Comparison of ENCODE assay signal across 16 cellular contexts in the genomic region with DNA sequence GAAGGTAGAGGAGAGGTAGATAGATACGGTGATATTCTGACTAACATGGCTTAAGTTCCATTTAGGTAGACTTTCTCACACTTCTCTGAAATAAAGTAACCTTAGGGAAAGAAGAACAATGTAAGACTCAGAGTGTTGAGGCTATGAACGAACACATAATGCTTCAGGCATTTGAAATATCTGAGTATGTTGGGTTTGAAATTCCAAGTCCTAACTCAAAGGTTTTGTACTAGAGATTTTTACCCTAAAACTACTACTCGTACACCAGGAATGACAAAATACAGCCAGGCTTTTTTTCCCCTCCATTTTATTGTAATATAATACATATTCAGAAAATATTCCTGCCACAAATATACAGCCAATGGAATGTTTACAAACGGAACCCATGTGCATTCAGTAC.
DNase-seq lines count a peak whose midpoint lies in the region; ATAC-seq and TF ChIP-seq lines count a peak whose summit lies in the region.
"Had no signal": no experiment of that assay in that cellular context is flagged by ENCODE, and none has a peak within 500 bp of the region (broad histone marks: within the 10 kb centered on the region; RNA-seq: fewer than 3 reads in every experiment).

No MANE protein-coding gene starts in this region.

- H3K4me3 ChIP-seq in skeletal muscle cell (ENCODE audit: low read depth, low read length) (no peak overlapping the region), uterus (no peak overlapping the region), stomach (no peak overlapping the region)
- H3K4me3 ChIP-seq: heart left ventricle, prostate gland, thoracic aorta had no signal

- intact Hi-C loops in uterus (cut with DNase I; ENCODE audit: low total_unique reads), result no loop called here
- intact Hi-C loops in stomach (cut with DNase I; ENCODE audit: low total_unique reads), result no loop called here

- H3K9me3 ChIP-seq in uterus (no peaks in the 10 kb centered on the region), stomach (no peaks in the 10 kb centered on the region)
- H3K9me3 ChIP-seq: heart left ventricle, prostate gland, thoracic aorta had no signal

- DNase-seq in GM03348 (ENCODE audit: low spot score) (peak; percentile 80), fibroblast of peridontal ligament (ENCODE audit: extremely low read depth) (peak; percentile 60), skeletal muscle cell (ENCODE audit: low read depth) (peak; percentile 14), DMS114 treated with DMSO at 0.1 percent for 48 hours (lab: John Stamatoyannopoulos, UW; ENCODE audit: unreplicated experiment) (no peak), uterus (no peak), stomach (no peak)
- DNase-seq: CD8-positive, alpha-beta T cell; effector memory CD4-positive, alpha-beta T cell; heart left ventricle; left colon; NCI-H1105 had no signal

- TF ChIP-seq POLR2A in uterus (IDR thresholded peaks at IDR 0.05) (no peak), stomach (IDR thresholded peaks at IDR 0.05) (no peak)

- WGBS in stomach, 5 donors, result 63 to 79% (median 73%) methylated on average over 4 of the region's 4 CpGs

- no peak for TF ChIP-seq EP300 in stomach (IDR thresholded peaks at IDR 0.05)

- no peaks in the 10 kb centered on the region for H3K27me3 ChIP-seq in uterus
- no peaks in the 10 kb centered on the region for H3K27me3 ChIP-seq in stomach
- H3K27me3 ChIP-seq: heart left ventricle had no signal

- ATAC-seq in SK-N-SH treated with all-trans-retinoic acid at 6 μM for 48 hours (peak; percentile 68; the same call in 2 of the 3 replicates), GM21576 (IDR thresholded peaks at IDR 0.05; ENCODE audit: unreplicated experiment) (no peak)
- ATAC-seq: CD8-positive, alpha-beta T cell; heart left ventricle; HepG2; left colon had no signal

- TF ChIP-seq CTCF in uterus (IDR thresholded peaks at IDR 0.05), result no peak
- no peak for TF ChIP-seq CTCF in stomach (IDR thresholded peaks at IDR 0.05)

- H3K36me3 ChIP-seq in uterus (no peaks in the 10 kb centered on the region), stomach (no peaks in the 10 kb centered on the region)
- H3K36me3 ChIP-seq: heart left ventricle, prostate gland, thoracic aorta had no signal

- H3K4me1 ChIP-seq in uterus (no peaks in the 10 kb centered on the region), stomach (no peaks in the 10 kb centered on the region)
- H3K4me1 ChIP-seq: heart left ventricle, prostate gland had no signal

- H3K27ac ChIP-seq in uterus, result no peak overlapping the region
- no peak overlapping the region for H3K27ac ChIP-seq in stomach
- H3K27ac ChIP-seq: heart left ventricle, prostate gland had no signal

TF ChIP-seq in SK-N-SH treated with all-trans-retinoic acid at 6 μM for 48 hours, 23 proteins besides CTCF, POLR2A, EP300 and RAD21:
- TF ChIP-seq ZFP30 (CRISPR knock-in tag; IDR thresholded peaks at IDR 0.05) (no peak), CREB5 (CRISPR knock-in tag; IDR thresholded peaks at IDR 0.05; ENCODE audit: low read depth) (no peak), ISL1 (CRISPR knock-in tag; IDR thresholded peaks at IDR 0.05) (no peak)
- TF ChIP-seq, protein P1, sequence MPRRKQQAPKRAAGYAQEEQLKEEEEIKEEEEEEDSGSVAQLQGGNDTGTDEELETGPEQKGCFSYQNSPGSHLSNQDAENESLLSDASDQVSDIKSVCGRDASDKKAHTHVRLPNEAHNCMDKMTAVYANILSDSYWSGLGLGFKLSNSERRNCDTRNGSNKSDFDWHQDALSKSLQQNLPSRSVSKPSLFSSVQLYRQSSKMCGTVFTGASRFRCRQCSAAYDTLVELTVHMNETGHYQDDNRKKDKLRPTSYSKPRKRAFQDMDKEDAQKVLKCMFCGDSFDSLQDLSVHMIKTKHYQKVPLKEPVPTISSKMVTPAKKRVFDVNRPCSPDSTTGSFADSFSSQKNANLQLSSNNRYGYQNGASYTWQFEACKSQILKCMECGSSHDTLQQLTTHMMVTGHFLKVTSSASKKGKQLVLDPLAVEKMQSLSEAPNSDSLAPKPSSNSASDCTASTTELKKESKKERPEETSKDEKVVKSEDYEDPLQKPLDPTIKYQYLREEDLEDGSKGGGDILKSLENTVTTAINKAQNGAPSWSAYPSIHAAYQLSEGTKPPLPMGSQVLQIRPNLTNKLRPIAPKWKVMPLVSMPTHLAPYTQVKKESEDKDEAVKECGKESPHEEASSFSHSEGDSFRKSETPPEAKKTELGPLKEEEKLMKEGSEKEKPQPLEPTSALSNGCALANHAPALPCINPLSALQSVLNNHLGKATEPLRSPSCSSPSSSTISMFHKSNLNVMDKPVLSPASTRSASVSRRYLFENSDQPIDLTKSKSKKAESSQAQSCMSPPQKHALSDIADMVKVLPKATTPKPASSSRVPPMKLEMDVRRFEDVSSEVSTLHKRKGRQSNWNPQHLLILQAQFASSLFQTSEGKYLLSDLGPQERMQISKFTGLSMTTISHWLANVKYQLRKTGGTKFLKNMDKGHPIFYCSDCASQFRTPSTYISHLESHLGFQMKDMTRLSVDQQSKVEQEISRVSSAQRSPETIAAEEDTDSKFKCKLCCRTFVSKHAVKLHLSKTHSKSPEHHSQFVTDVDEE (CRISPR knock-in tag; IDR thresholded peaks at IDR 0.05), result no peak

Comparison
In these comparisons a context has a peak if more than half of its experiments do, and no peak if none do; other contexts are left out.
1. DNase-seq: peak in GM03348 (single experiment), fibroblast of peridontal ligament (single experiment) and skeletal muscle cell (single experiment); none in DMS114 treated with DMSO at 0.1 percent for 48 hours (single experiment), uterus (0 of 2) and stomach (single experiment).